10 cellular contexts compared by ENCODE assay signal in the genomic region with DNA sequence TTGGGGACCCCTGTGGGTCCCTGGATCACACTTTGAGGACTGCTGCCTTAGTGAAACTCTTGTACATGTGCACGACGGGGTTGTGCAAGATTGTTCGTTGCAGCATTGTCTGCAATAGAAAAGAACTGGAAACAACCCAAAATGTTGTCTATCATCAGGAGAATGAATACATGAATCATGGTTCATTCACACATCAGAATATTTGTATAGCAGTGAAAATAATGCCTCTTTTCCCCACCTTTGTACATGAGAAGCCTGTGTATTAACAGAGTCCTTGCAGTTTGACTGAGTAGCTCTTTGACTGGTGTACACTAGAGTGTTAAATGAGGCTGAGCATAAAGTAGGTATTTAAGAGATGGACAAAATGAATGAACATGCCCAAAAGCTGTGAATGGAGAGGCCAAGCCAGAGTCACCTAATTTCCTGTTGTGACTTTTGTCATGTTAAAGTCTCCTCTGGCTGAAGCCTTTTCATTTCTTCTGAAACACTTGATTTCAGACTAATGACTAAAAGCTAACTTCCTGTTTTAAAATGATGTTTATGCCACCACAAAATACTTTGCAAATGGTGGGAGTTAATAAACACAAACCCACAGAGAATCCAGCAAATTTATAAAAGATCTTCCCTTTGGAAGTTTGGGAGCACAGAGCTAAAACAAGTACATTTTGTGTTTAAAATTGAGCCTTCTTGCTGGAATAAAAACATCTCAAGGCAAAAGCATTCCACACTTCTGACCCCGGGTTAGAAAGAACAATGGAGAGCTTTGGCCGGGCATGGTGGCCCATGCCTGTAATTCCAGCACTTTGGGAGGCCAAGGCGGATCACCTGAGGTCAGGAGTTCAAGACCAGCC. TPM values are rescaled to one million over a fixed set of nuclear protein-coding genes. Genes with fewer than 3 reads are reported as not detected.
DNase-seq lines count a peak whose midpoint lies in the region; ATAC-seq and TF ChIP-seq lines count a peak whose summit lies in the region.
"Had no signal": no experiment of that assay in that cellular context is flagged by ENCODE, and none has a peak within 500 bp of the region (broad histone marks: within the 10 kb centered on the region; RNA-seq: fewer than 3 reads in every experiment).

No MANE protein-coding gene starts in this region.

- H3K9ac ChIP-seq in IMR-90 (ENCODE audit: low read depth, low read length) (no peak overlapping the region), liver (ENCODE audit: low read depth in 1 of 2, low read length in 2 of 2) (no peak overlapping the region)

- 0 out of 2 replicates have a peak overlapping the region, but pooled peaks have one; percentile 40 for H2BK20ac ChIP-seq in IMR-90 (ENCODE audit: low read depth, low read length)

- no peak overlapping the region for H2AK9ac ChIP-seq in IMR-90 (replicated peaks; ENCODE audit: low read depth, low read length, poor library complexity)

- H3K27me3 ChIP-seq in CD4-positive, alpha-beta T cell (ENCODE audit: control insufficient read depth, insufficient read depth, low read length): no peaks in the 10 kb centered on the region
- H3K27me3 ChIP-seq in IMR-90 (ENCODE audit: control insufficient read depth, insufficient read depth, low read length): no peaks in the 10 kb centered on the region
- H3K27me3 ChIP-seq in liver (ENCODE audit: control insufficient read depth in 4 of 4, insufficient read depth in 4 of 4, low read length in 3 of 4): no peaks in the 10 kb centered on the region

- H2BK5ac ChIP-seq in IMR-90 (ENCODE audit: low read depth, low read length, poor library complexity, severe bottlenecking): peak overlapping the region; percentile 2

- WGBS in IMR-90 (ENCODE audit: extremely low coverage in 2 of 2, insufficient read length in 1 of 2), 2 experiments: 80% methylated on average over 1 of the region's 6 CpGs; no CpG with 5 or more reads in 1 of the 2 experiments
- WGBS in liver: 63% methylated on average over 6 of the region's 6 CpGs

- peak overlapping the region; percentile 50 for H3K4me3 Mint-ChIP-seq in CD4-positive, alpha-beta T cell
- H3K4me3 Mint-ChIP-seq in activated T-cell treated with anti-CD3 and anti-CD28 coated beads, Interleukin-2, amount 50 U/mL, for 72 hours: peak overlapping the region in 1 of 2 donors; percentile 33

- dilution Hi-C loops in IMR-90 (cut with HindIII; ENCODE audit: low sequenced_read_pairs, unreplicated experiment): no loop called here

- no peaks in the 10 kb centered on the region for H4K20me1 ChIP-seq in IMR-90 (ENCODE audit: insufficient read depth, low read length)

- ATAC-seq in CD4-positive, alpha-beta T cell (ENCODE audit: poor library complexity): no peak
- no peak for ATAC-seq in IMR-90 (ENCODE audit: low read depth)
- peak in 1 of 2 donors; percentile 8 for ATAC-seq in activated T-cell treated with anti-CD3 and anti-CD28 coated beads, Interleukin-2, amount 50 U/mL, for 72 hours (replicated peaks in 1 of 2)
- no peak for ATAC-seq in HG02973 (IDR thresholded peaks at IDR 0.05; ENCODE audit: unreplicated experiment)
- ATAC-seq in GM18858 (IDR thresholded peaks at IDR 0.05; ENCODE audit: unreplicated experiment): no peak

- no peaks in the 10 kb centered on the region for H3K9me3 ChIP-seq in CD4-positive, alpha-beta T cell (ENCODE audit: control insufficient read depth, low read length)
- H3K9me3 ChIP-seq in IMR-90 (ENCODE audit: control insufficient read depth, insufficient read depth, low read length) (no peaks in the 10 kb centered on the region), liver (ENCODE audit: control insufficient read depth in 4 of 4, low read length in 3 of 4) (no peaks in the 10 kb centered on the region)

- no peaks in the 10 kb centered on the region for H3K36me3 Mint-ChIP-seq in CD4-positive, alpha-beta T cell (ENCODE audit: low read depth)
- H3K36me3 Mint-ChIP-seq in activated T-cell treated with anti-CD3 and anti-CD28 coated beads, Interleukin-2, amount 50 U/mL, for 72 hours (ENCODE audit: insufficient read depth in 2 of 2): no peaks in the 10 kb centered on the region

- DNase-seq in CD4-positive, alpha-beta T cell: no peak
- no peak for DNase-seq in IMR-90
- DNase-seq in activated T-cell treated with anti-CD3 and anti-CD28 coated beads, Interleukin-2, amount 50 U/mL, for 72 hours: no peak
- DNase-seq in substantia nigra (lab: John Stamatoyannopoulos, UW): no peak
- no peak for DNase-seq in HPDE6-E6E7 (ENCODE audit: extremely low spot score)
- DNase-seq: anterior cingulate cortex, NCI-H1436 had no signal

- peaks cover 82% of the 10 kb centered on the region for H3K4me1 Mint-ChIP-seq in CD4-positive, alpha-beta T cell (ENCODE audit: low read depth)
- peaks cover 87% of the 10 kb centered on the region for H3K4me1 Mint-ChIP-seq in activated T-cell treated with anti-CD3 and anti-CD28 coated beads, Interleukin-2, amount 50 U/mL, for 72 hours (ENCODE audit: low read depth)

- H3K4me1 ChIP-seq in IMR-90 (ENCODE audit: control insufficient read depth, insufficient read depth, low read length) (peaks cover 16% of the 10 kb centered on the region), liver (ENCODE audit: control insufficient read depth in 4 of 4, insufficient read depth in 4 of 4, low read length in 3 of 4) (peaks cover 4 to 17% (median 6%) of the 10 kb centered on the region in 4 donors)

- H3K9me3 Mint-ChIP-seq in CD4-positive, alpha-beta T cell: no peaks in the 10 kb centered on the region
- no peaks in the 10 kb centered on the region for H3K9me3 Mint-ChIP-seq in activated T-cell treated with anti-CD3 and anti-CD28 coated beads, Interleukin-2, amount 50 U/mL, for 72 hours

- H3K27me3 Mint-ChIP-seq in CD4-positive, alpha-beta T cell: no peaks in the 10 kb centered on the region
- H3K27me3 Mint-ChIP-seq in activated T-cell treated with anti-CD3 and anti-CD28 coated beads, Interleukin-2, amount 50 U/mL, for 72 hours (ENCODE audit: low read depth): no peaks in the 10 kb centered on the region

- peaks cover 0 to 5% of the 10 kb centered on the region in 2 experiments; a peak in 1 of 4 replicates for H3K79me1 ChIP-seq in IMR-90 (ENCODE audit: low read depth in 1 of 2, low read length in 2 of 2)

- POLR2A ChIA-PET in CD4-positive, alpha-beta T cell (lab: Charles Lee): interaction anchor here (0.7 to 11.7 kb wide), 13 partner anchors 10 to 117 kb away, joined by 3 to 367 read pairs (median 4); a partner anchor contains a TSS
- POLR2A ChIA-PET in IMR-90 (lab: Charles Lee; ENCODE audit: unreplicated experiment): no interaction called here

- TF ChIP-seq RAD21 in IMR-90 (IDR thresholded peaks at IDR 0.05; ENCODE audit: low read length) (no peak), liver (IDR thresholded peaks at IDR 0.05) (no peak)

- CTCF ChIA-PET in CD4-positive, alpha-beta T cell (lab: Charles Lee): interaction anchor here (1.1 to 3.7 kb wide), 5 partner anchors 12 to 22 kb away, joined by 3 to 20 read pairs (median 11); a partner anchor contains a TSS
- CTCF ChIA-PET in IMR-90 (lab: Yijun Ruan, JAX): no interaction called here

- in situ Hi-C loops in IMR-90 (cut with MboI; ENCODE audit: low sequenced_read_pairs): no loop called here

- no peak overlapping the region for H3K23ac ChIP-seq in IMR-90 (ENCODE audit: low read depth, low read length)

- no peak overlapping the region for H4K91ac ChIP-seq in IMR-90 (ENCODE audit: insufficient read depth, low read depth, low read length)

- H3K9me1 ChIP-seq in IMR-90 (ENCODE audit: insufficient read depth, low read length): peaks cover 18% of the 10 kb centered on the region

- H3K4me3 ChIP-seq in IMR-90 (ENCODE audit: insufficient read depth, low read depth, low read length) (no peak overlapping the region), liver (ENCODE audit: low read depth in 1 of 3, low read length in 3 of 3) (peak overlapping the region in 1 of 3 donors; percentile 28)

- no peak for TF ChIP-seq CTCF in CD4-positive, alpha-beta T cell (IDR thresholded peaks at IDR 0.05)
- TF ChIP-seq CTCF in IMR-90 (conservative IDR thresholded peaks at IDR 0.05; ENCODE audit: low read depth, low read length) (no peak), liver (IDR thresholded peaks at IDR 0.05; ENCODE audit: low read depth, low read length, missing input control) (no peak)

- no peak overlapping the region for H2AK5ac ChIP-seq in IMR-90 (ENCODE audit: low read depth, low read length)

- H3K36me3 ChIP-seq in IMR-90 (ENCODE audit: control insufficient read depth, insufficient read depth, low read length) (no peaks in the 10 kb centered on the region), liver (ENCODE audit: control insufficient read depth in 4 of 4, insufficient read depth in 3 of 4, low read depth in 1 of 4, low read length in 3 of 4) (no peaks in the 10 kb centered on the region)

- TF ChIP-seq POLR2A in IMR-90 (IDR thresholded peaks at IDR 0.05; ENCODE audit: low read depth, low read length): no peak

- no peak overlapping the region for H4K5ac ChIP-seq in IMR-90 (ENCODE audit: low read depth, low read length)

- H2BK120ac ChIP-seq in IMR-90 (ENCODE audit: low read depth, low read length): peak overlapping the region; percentile 12; the same call in 1 of the 2 replicates

- H3K18ac ChIP-seq in IMR-90 (ENCODE audit: low read depth, low read length): no peak overlapping the region

- no peak overlapping the region for H2AFZ ChIP-seq in IMR-90 (replicated peaks; ENCODE audit: low read length, poor library complexity)

- no peak overlapping the region; a peak in 1 of 4 replicates for H4K8ac ChIP-seq in IMR-90 (ENCODE audit: low read depth in 2 of 2, low read length in 2 of 2)

- no TSS peak for BruUV-seq in IMR-90 (replicated peaks; lab: Mats Ljungman, UMichigan)

- H3K4ac ChIP-seq in IMR-90 (ENCODE audit: low read depth, low read length): no peak overlapping the region

- intact Hi-C loops in CD4-positive, alpha-beta T cell (cut with DNase I, micrococcal nuclease): no loop called here
- intact Hi-C loops in IMR-90 (cut with micrococcal nuclease): no loop called here

- peak overlapping the region; percentile 95 for H3K27ac Mint-ChIP-seq in CD4-positive, alpha-beta T cell
- peak overlapping the region; percentile 39 for H3K27ac Mint-ChIP-seq in activated T-cell treated with anti-CD3 and anti-CD28 coated beads, Interleukin-2, amount 50 U/mL, for 72 hours

- no peak overlapping the region for H3K4me2 ChIP-seq in IMR-90 (ENCODE audit: low read depth, low read length)

- H3K56ac ChIP-seq in IMR-90 (ENCODE audit: extremely low read depth, insufficient read depth, low read length): no peak overlapping the region

- H3K14ac ChIP-seq in IMR-90 (replicated peaks; ENCODE audit: low read depth, low read length): no peak overlapping the region

- H2BK15ac ChIP-seq in IMR-90 (ENCODE audit: low read depth, low read length): no peak overlapping the region

- peak overlapping the region; percentile 64 for H3K27ac ChIP-seq in CD4-positive, alpha-beta T cell (ENCODE audit: low read depth, low read length)
- no peak overlapping the region for H3K27ac ChIP-seq in IMR-90 (ENCODE audit: insufficient read depth, low read length)
- peak overlapping the region in 1 of 2 donors; percentile 55 for H3K27ac ChIP-seq in liver (ENCODE audit: low read depth in 1 of 2, low read length in 2 of 2)
- H3K27ac ChIP-seq in substantia nigra (ENCODE audit: low read depth, low read length, poor library complexity, severe bottlenecking): no peak overlapping the region

RNA-seq across cellular contexts. Expression of a gene that starts 20.6 kb away (rescaled TPM):
- total RNA-seq in CD4-positive, alpha-beta T cell: 100 to 1,000 TPM; 280 to 282 TPM
- total RNA-seq in IMR-90 (2012; rRNA removed): 46.7 and 52.3 TPM in 2 replicates
- polyA plus RNA-seq in IMR-90 (2012; rRNA removed): 13.7 and 17.3 TPM in 2 replicates
- polyA plus RNA-seq in IMR-90 (2012; cell fraction: cytosol; rRNA removed): 6.2 and 15.2 TPM in 2 replicates
- polyA plus RNA-seq in IMR-90 (2012; cell fraction: nucleus; rRNA removed; ENCODE audit: low replicate concordance): 23.8 and 84.1 TPM in 2 replicates
- 10 to 100 TPM; 66.5 to 78.0 TPM for total RNA-seq in activated T-cell treated with anti-CD3 and anti-CD28 coated beads, Interleukin-2, amount 50 U/mL, for 72 hours
- total RNA-seq in liver: 10 to 100 TPM; 17.3 to 25.4 TPM
- polyA plus RNA-seq in liver: 10 to 100 TPM in 1 of 2 donors, 1 to 10 TPM in 1; 8.5 to 12.3 TPM
